Comparison of ENCODE assay signal across 22 cellular contexts in genomic region chr3:28577941-28578340, GRCh38.
DNase-seq lines count a peak whose midpoint lies in the region; ATAC-seq, FAIRE-seq and TF ChIP-seq lines count a peak whose summit lies in the region.
"Had no signal": no experiment of that assay in that cellular context is flagged by ENCODE, and none has a peak within 500 bp of the region (broad histone marks: within the 10 kb centered on the region; RNA-seq: fewer than 3 reads in every experiment).

No MANE protein-coding gene starts in this region.

- intact Hi-C loops in HepG2 (cut with micrococcal nuclease; ENCODE audit: unreplicated experiment): no loop called here
- intact Hi-C loops in right lobe of liver (cut with DNase I): no loop called here

- H3K27ac ChIP-seq in HepG2 (ENCODE audit: extremely low read length, insufficient read depth, low read length) (no peak overlapping the region), right lobe of liver (no peak overlapping the region)
- H3K27ac ChIP-seq: BLaER1, Peyer's patch had no signal

- in situ Hi-C loops in HepG2 (cut with HindIII; ENCODE audit: extremely low pct_ligation_motif_present, low pct_unique_long_range_greater_than_20kb) (no loop called here), HAP-1 (cut with MboI; ENCODE audit: low sequenced_read_pairs) (no loop called here)

- POLR2A ChIA-PET in HepG2 (lab: Yijun Ruan, JAX): no interaction called here

- no peak for TF ChIP-seq RAD21 in HepG2 (CRISPR knock-in tag; IDR thresholded peaks at IDR 0.05)

- H3K9ac ChIP-seq in HepG2 (ENCODE audit: insufficient read depth, low read depth, low read length) (no peak overlapping the region), adipocyte (ENCODE audit: low read length) (no peak overlapping the region)
- H3K9ac ChIP-seq: BLaER1 had no signal

- H3K4me2 ChIP-seq in HepG2 (ENCODE audit: low read depth, low read length): no peak overlapping the region
- H3K4me2 ChIP-seq: BLaER1 had no signal

- CTCF ChIA-PET in HepG2 (lab: Yijun Ruan, JAX; ENCODE audit: low intra/inter-chr PET ratio, low total read pairs): no interaction called here

- H3K79me2 ChIP-seq in HepG2 (ENCODE audit: insufficient read depth, low read length): no peaks in the 10 kb centered on the region

- H3K36me3 ChIP-seq in HepG2 (replicated peaks in 1 of 2; ENCODE audit: control insufficient read depth in 1 of 2, insufficient read depth in 2 of 2, low read length in 2 of 2): no peaks in the 10 kb centered on the region
- no peaks in the 10 kb centered on the region for H3K36me3 ChIP-seq in right lobe of liver
- no peaks in the 10 kb centered on the region for H3K36me3 ChIP-seq in adipocyte (ENCODE audit: control insufficient read depth, insufficient read depth, low read length, severe bottlenecking)
- H3K36me3 ChIP-seq in HAP-1 (replicated peaks): no peaks in the 10 kb centered on the region
- H3K36me3 ChIP-seq: BLaER1, MG63, Peyer's patch had no signal

- no peak for TF ChIP-seq CTCF in HepG2 (CRISPR knock-in tag; IDR thresholded peaks at IDR 0.05)
- TF ChIP-seq CTCF in right lobe of liver (IDR thresholded peaks at IDR 0.05): no peak

- TF ChIP-seq EP300 in HepG2 (IDR thresholded peaks at IDR 0.05; ENCODE audit: low read depth in 2 of 2, low read length in 2 of 2) (no peak), HepG2 (CRISPR knock-in tag; IDR thresholded peaks at IDR 0.05; ENCODE audit: borderline replicate concordance) (no peak)

- FAIRE-seq in HepG2 (lab: Jason Lieb, UNC): no peak
- FAIRE-seq: GM19239, H54, K562 had no signal

- H3K4me3 ChIP-seq in HepG2 (replicated peaks in 1 of 3; ENCODE audit: insufficient read depth in 1 of 3, low read depth in 2 of 3, low read length in 3 of 3) (no peak overlapping the region), right lobe of liver (no peak overlapping the region), adipocyte (ENCODE audit: low read length) (peak overlapping the region; percentile 83), HAP-1 (no peak overlapping the region)
- H3K4me3 ChIP-seq: BLaER1, K562, MG63, Peyer's patch had no signal

- H3K9me3 ChIP-seq in HepG2 (ENCODE audit: low read length) (no peaks in the 10 kb centered on the region), right lobe of liver (no peaks in the 10 kb centered on the region), adipocyte (ENCODE audit: control insufficient read depth, low read length) (no peaks in the 10 kb centered on the region), HAP-1 (no peaks in the 10 kb centered on the region)
- H3K9me3 ChIP-seq: Caco-2, MG63 had no signal

- DNase-seq in HepG2 (ENCODE audit: low spot score): no peak
- no peak for DNase-seq in right lobe of liver
- peak; percentile 22 for DNase-seq in NCI-H1105 (lab: John Stamatoyannopoulos, UW)
- DNase-seq in adipocyte (ENCODE audit: low read depth): no peak
- DNase-seq in RKO (ENCODE audit: low spot score): no peak
- DNase-seq in HAP-1 (ENCODE audit: low spot score in 2 of 2): no peak
- DNase-seq: Caco-2; CD4-positive, alpha-beta T cell; GDM1; MG63; NCI-H1436; NCI-H2029; NCI-H446 treated with DMSO at 0.1 percent for 48 hours; NCI-H774; Peyer's patch; SW 1271; T-helper 17 cell had no signal

- ATAC-seq in HepG2 (no peak), right lobe of liver (no peak), GM21528 (IDR thresholded peaks at IDR 0.05; ENCODE audit: low FRiP score, unreplicated experiment) (no peak)
- ATAC-seq: K562, T-helper 17 cell had no signal

- BruUV-seq in HepG2 (replicated peaks; lab: Mats Ljungman, UMichigan): no TSS peak

- H2AFZ ChIP-seq in HepG2 (ENCODE audit: low read length): no peak overlapping the region

- WGBS in HepG2 (ENCODE audit: low lambda C conversion rate): 2% methylated on average over 3 of the region's 3 CpGs
- WGBS in right lobe of liver (ENCODE audit: insufficient coverage, low coverage, low lambda C conversion rate, missing lambda C conversion rate): 49% methylated on average over 3 of the region's 3 CpGs

- no peaks in the 10 kb centered on the region for H4K20me1 ChIP-seq in HepG2 (ENCODE audit: insufficient read depth, low read length)
- H4K20me1 ChIP-seq: BLaER1 had no signal

- TF ChIP-seq POLR2A in HepG2 (IDR thresholded peaks at IDR 0.05; ENCODE audit: insufficient read depth in 1 of 2, low read depth in 2 of 2, low read length in 2 of 2) (no peak), right lobe of liver (IDR thresholded peaks at IDR 0.05) (no peak)

- H3K27me3 ChIP-seq in HepG2 (ENCODE audit: control insufficient read depth in 1 of 2, insufficient read depth in 2 of 2, low read length in 2 of 2): peaks cover 1 to 14% of the 10 kb centered on the region in 2 experiments; a peak in 1 of 5 replicates
- peaks cover 0 to 24% of the 10 kb centered on the region in 2 donors for H3K27me3 ChIP-seq in right lobe of liver
- H3K27me3 ChIP-seq in adipocyte (replicated peaks; ENCODE audit: control insufficient read depth, insufficient read depth, low read length): peaks cover 5% of the 10 kb centered on the region
- peaks cover 14% of the 10 kb centered on the region for H3K27me3 ChIP-seq in HAP-1 (ENCODE audit: low read depth)
- H3K27me3 ChIP-seq: BLaER1, Peyer's patch had no signal

- H3K4me1 ChIP-seq in HepG2 (ENCODE audit: insufficient read depth, low read length) (no peaks in the 10 kb centered on the region), right lobe of liver (peaks cover 0 to 15% (median 2%) of the 10 kb centered on the region in 4 donors), adipocyte (ENCODE audit: control insufficient read depth, insufficient read depth, low read length) (peaks cover 8% of the 10 kb centered on the region), HAP-1 (peaks cover 5% of the 10 kb centered on the region; the same call in 1 of the 2 replicates)
- H3K4me1 ChIP-seq: BLaER1, Caco-2 had no signal

TF ChIP-seq in HepG2, 621 proteins besides CTCF, POLR2A, EP300 and RAD21:
- 0 out of 2 replicates have a peak, but pooled peaks have one; percentile 38 for TF ChIP-seq MAFF (IDR thresholded peaks at IDR 0.05; ENCODE audit: low read depth, low read length)
- peak; percentile 38 to 52; a peak in 2 of 4 replicates for TF ChIP-seq MAFK (conservative IDR thresholded peaks at IDR 0.05 in 1 of 2, IDR thresholded peaks at IDR 0.05 in 1 of 2; ENCODE audit: low read length in 2 of 2)
- TF ChIP-seq ZSCAN31 (CRISPR knock-in tag; IDR thresholded peaks at IDR 0.05; ENCODE audit: low read depth): no peak
TF ChIP-seq in HepG2: peak in this region for 2.
